7 cellular contexts compared by ENCODE assay signal in genomic region chr19:2231621-2232221, GRCh38. TPM values are rescaled to one million over a fixed set of nuclear protein-coding genes. Genes with fewer than 3 reads are reported as not detected.
DNase-seq lines count a peak whose midpoint lies in the region; ATAC-seq, FAIRE-seq and TF ChIP-seq lines count a peak whose summit lies in the region.
"Had no signal": no experiment of that assay in that cellular context is flagged by ENCODE, and none has a peak within 500 bp of the region (broad histone marks: within the 10 kb centered on the region; RNA-seq: fewer than 3 reads in every experiment).

No MANE protein-coding gene starts in this region.

- no peak for TF ChIP-seq EP300 in GM12878 (IDR thresholded peaks at IDR 0.05; ENCODE audit: borderline replicate concordance in 1 of 2, control insufficient read depth in 1 of 2, low read depth in 2 of 2, low read length in 2 of 2)

- POLR2A ChIA-PET in GM12878 (lab: Charles Lee) = interaction anchor here (0.6 kb wide), 1 partner anchor 71 kb away, joined by 3 read pairs; no protein-coding TSS in a partner anchor

- H3K27me3 Mint-ChIP-seq in stimulated activated naive CD8-positive, alpha-beta T cell treated with anti-CD3 and anti-CD28 coated beads, Interleukin-15, Interleukin-2, amounts not matched to agents 100 ng/mL and 50 ng/mL, for 24 hours = peaks cover 4% of the 10 kb centered on the region

- no peak overlapping the region for H3K4me3 Mint-ChIP-seq in stimulated activated naive CD8-positive, alpha-beta T cell treated with anti-CD3 and anti-CD28 coated beads, Interleukin-15, Interleukin-2, amounts not matched to agents 100 ng/mL and 50 ng/mL, for 24 hours

- SMC1A ChIA-PET in GM12878 (lab: Charles Lee; ENCODE audit: uncharacterized antibody, unreplicated experiment) = no interaction called here

- peaks cover 31% of the 10 kb centered on the region for H3K36me3 Mint-ChIP-seq in stimulated activated naive CD8-positive, alpha-beta T cell treated with anti-CD3 and anti-CD28 coated beads, Interleukin-15, Interleukin-2, amounts not matched to agents 100 ng/mL and 50 ng/mL, for 24 hours (ENCODE audit: low read depth)

- H3K4me1 ChIP-seq in GM12878 (ENCODE audit: control insufficient read depth, insufficient read depth, low read length) = peaks cover 12% of the 10 kb centered on the region

- peak; percentile 72 for TF ChIP-seq POLR2A in GM12878 (IDR thresholded peaks at IDR 0.05; ENCODE audit: low read depth, low read length)

- no peak overlapping the region for H2AFZ ChIP-seq in GM12878 (ENCODE audit: control insufficient read depth, low read depth, low read length)

- H4K20me1 ChIP-seq in GM12878 (ENCODE audit: control insufficient read depth, insufficient read depth) = no peaks in the 10 kb centered on the region

- H3K27ac Mint-ChIP-seq in stimulated activated naive CD8-positive, alpha-beta T cell treated with anti-CD3 and anti-CD28 coated beads, Interleukin-15, Interleukin-2, amounts not matched to agents 100 ng/mL and 50 ng/mL, for 24 hours = peak overlapping the region; percentile 65

- peak; percentile 25; the same call in 1 of the 2 replicates for TF ChIP-seq RAD21 in GM12878 (IDR thresholded peaks at IDR 0.05; ENCODE audit: insufficient read depth, low read depth, low read length)

- peaks cover 33% of the 10 kb centered on the region for H3K79me2 ChIP-seq in GM12878 (ENCODE audit: control insufficient read depth, insufficient read depth, low read length)

- no peaks in the 10 kb centered on the region for H3K9me3 Mint-ChIP-seq in stimulated activated naive CD8-positive, alpha-beta T cell treated with anti-CD3 and anti-CD28 coated beads, Interleukin-15, Interleukin-2, amounts not matched to agents 100 ng/mL and 50 ng/mL, for 24 hours

- FAIRE-seq in GM12878 (lab: Jason Lieb, UNC) = no peak
- FAIRE-seq: kidney had no signal

- in situ Hi-C loops in GM12878 (cut with MboI) = loop anchor here (5.0 kb wide), 1 partner anchor 86 kb away; no protein-coding TSS in a partner anchor

- RAD21 ChIA-PET in GM12878 (lab: Charles Lee; ENCODE audit: unreplicated experiment) = interaction anchor here (1.0 to 1.3 kb wide), 2 partner anchors 63 to 161 kb away, joined by 3 to 4 read pairs; no protein-coding TSS in a partner anchor

- no peak overlapping the region for H3K27ac ChIP-seq in GM12878 (ENCODE audit: control insufficient read depth, insufficient read depth)
- H3K27ac ChIP-seq in coronary artery = peak overlapping the region in 1 of 2 donors; percentile 10

- CTCF ChIA-PET in GM12878 (lab: Yijun Ruan, JAX) = no interaction called here

- no peak overlapping the region for H3K4me3 ChIP-seq in GM12878
- H3K4me3 ChIP-seq in coronary artery = no peak overlapping the region

- H3K36me3 ChIP-seq in GM12878 (ENCODE audit: control insufficient read depth in 2 of 2, insufficient read depth in 2 of 2, low read length in 1 of 2) = peaks cover 0 to 32% of the 10 kb centered on the region in 2 experiments; a peak in 3 of 4 replicates

- no peaks in the 10 kb centered on the region for H3K9me3 ChIP-seq in GM12878 (replicated peaks; ENCODE audit: control insufficient read depth, insufficient read depth, low read length)

- H3K4me1 Mint-ChIP-seq in stimulated activated naive CD8-positive, alpha-beta T cell treated with anti-CD3 and anti-CD28 coated beads, Interleukin-15, Interleukin-2, amounts not matched to agents 100 ng/mL and 50 ng/mL, for 24 hours (ENCODE audit: low read depth) = peaks cover 25% of the 10 kb centered on the region

- no TSS peak for BruUV-seq in GM12878 (replicated peaks; lab: Mats Ljungman, UMichigan)

- 83% methylated on average over 21 of the region's 21 CpGs for WGBS in GM12878 (ENCODE audit: insufficient coverage, insufficient replicate concordance, low lambda C conversion rate, missing lambda C conversion rate)

- no peak for ATAC-seq in stimulated activated naive CD8-positive, alpha-beta T cell treated with anti-CD3 and anti-CD28 coated beads, Interleukin-15, Interleukin-2, amounts not matched to agents 100 U/mL and 50 U/mL, for 24 hours
- ATAC-seq in GM12878 (no peak), GM19324 (IDR thresholded peaks at IDR 0.05; ENCODE audit: low FRiP score, unreplicated experiment) (no peak), HG02981 (IDR thresholded peaks at IDR 0.05; ENCODE audit: unreplicated experiment) (no peak)

- peak in 2 of 3 experiments; percentile 10 to 29; a peak in 2 of 6 replicates for TF ChIP-seq CTCF in GM12878 (IDR thresholded peaks at IDR 0.05 in 2 of 3, conservative IDR thresholded peaks at IDR 0.05 in 1 of 3; ENCODE audit: control insufficient read depth in 2 of 3, extremely low read depth in 1 of 3, insufficient read depth in 1 of 3, low read depth in 3 of 3, low read length in 3 of 3)
- no peak for TF ChIP-seq CTCF in coronary artery (IDR thresholded peaks at IDR 0.05)

- intact Hi-C loops in GM12878 (cut with micrococcal nuclease; ENCODE audit: unreplicated experiment) = loop anchor here (10.0 kb wide), 1 partner anchor 137 kb away; the partner anchor contains the start of genes IZUMO4 and MOB3A

- no peak overlapping the region for H3K9ac ChIP-seq in GM12878 (ENCODE audit: control insufficient read depth, insufficient read depth, low read length)

- no peaks in the 10 kb centered on the region for H3K27me3 ChIP-seq in GM12878 (replicated peaks in 1 of 2; ENCODE audit: control insufficient read depth in 2 of 2, insufficient read depth in 2 of 2, low read length in 1 of 2)

- H3K4me2 ChIP-seq in GM12878 (ENCODE audit: control insufficient read depth, insufficient read depth) = no peak overlapping the region

- no peak for DNase-seq in stimulated activated naive CD8-positive, alpha-beta T cell treated with anti-CD3 and anti-CD28 coated beads, Interleukin-15, Interleukin-2, amounts not matched to agents 100 U/mL and 50 U/mL, for 24 hours
- DNase-seq in GM12878 (ENCODE audit: low read depth, low spot score) (no peak), coronary artery (ENCODE audit: low spot score) (no peak)
- DNase-seq: kidney had no signal

RNA-seq across cellular contexts. Expression of gene PLEKHJ1, which starts 4.4 kb away (rescaled TPM):
- 30.4 and 31.3 TPM in 2 replicates for total RNA-seq in GM12878 (2013; cell fraction: nucleolus; rRNA removed)
- 131 and 133 TPM in 2 replicates for total RNA-seq in GM12878 (2014; rRNA removed)
- total RNA-seq in GM12878 (2014; rRNA removed; fragmentation: Illumina TruSeq; extraction: Trizol) = 42.8 and 49.7 TPM in 2 replicates
- total RNA-seq in GM12878 (2021) = 92.9 and 98.0 TPM in 2 replicates
- 24.5 TPM for polyA plus RNA-seq in GM12878 (2011; ENCODE audit: low read depth)
- polyA plus RNA-seq in GM12878 (2011; rRNA removed) = 27.7 and 52.0 TPM in 2 replicates
- polyA plus RNA-seq in GM12878 (2011; cell fraction: cytosol; rRNA removed) = 90.9 and 142 TPM in 2 replicates
- 85.3 and 98.1 TPM in 2 replicates for polyA plus RNA-seq in GM12878 (2011; cell fraction: nucleus; rRNA removed)
- polyA plus RNA-seq in GM12878 (2012) = 53.2 and 83.0 TPM in 2 replicates
- polyA plus RNA-seq in GM12878 (2014; fragmentation: Illumina TruSeq; extraction: Trizol) = 13.8 and 32.4 TPM in 2 replicates
- polyA plus RNA-seq in GM12878 (2014; fragmentation: Nextera tagmentation; extraction: Ambion mirVana) = 1 to 10 TPM; 1.3 to 6.9 TPM
- 133 and 158 TPM in 2 replicates for polyA plus RNA-seq in GM12878 (2014; rRNA removed)
- polyA plus RNA-seq in GM12878 (2016; fragmentation: Nextera tagmentation; extraction: Ambion mirVana) = 100 to 1,000 TPM; 119 to 125 TPM
- polyA minus RNA-seq in GM12878 (2011; rRNA and poly(A)+ RNA removed) = 9.7 and 26.1 TPM in 2 replicates
- polyA minus RNA-seq in GM12878 (2011; cell fraction: cytosol; rRNA and poly(A)+ RNA removed) = 12.0 and 16.9 TPM in 2 replicates
- polyA minus RNA-seq in GM12878 (2011; cell fraction: nucleus; rRNA and poly(A)+ RNA removed) = 14.1 and 27.3 TPM in 2 replicates

RNA-seq across cellular contexts. Expression of gene SF3A2, which starts 4.9 kb away (rescaled TPM):
- 88.3 and 88.5 TPM in 2 replicates for total RNA-seq in GM12878 (2013; cell fraction: nucleolus; rRNA removed)
- total RNA-seq in GM12878 (2014; rRNA removed) (41.5 and 49.3 TPM in 2 replicates), GM12878 (2014; rRNA removed; fragmentation: Illumina TruSeq; extraction: Trizol) (12.3 and 15.6 TPM in 2 replicates), GM12878 (2021) (132 and 143 TPM in 2 replicates)
- 49.8 TPM for polyA plus RNA-seq in GM12878 (2011; ENCODE audit: low read depth)
- polyA plus RNA-seq in GM12878 (2011; rRNA removed) (3.3 and 5.4 TPM in 2 replicates), GM12878 (2014; fragmentation: Illumina TruSeq; extraction: Trizol) (2.4 and 26.9 TPM in 2 replicates), GM12878 (2014; fragmentation: Nextera tagmentation; extraction: Ambion mirVana) (under 1 TPM; 0.33 to 0.55 TPM), GM12878 (2014; rRNA removed) (36.2 and 61.3 TPM in 2 replicates), GM12878 (2016; fragmentation: Nextera tagmentation; extraction: Ambion mirVana) (10 to 100 TPM; 34.4 to 39.7 TPM)
- polyA plus RNA-seq in GM12878 (2011; cell fraction: cytosol; rRNA removed) = 11.1 and 14.5 TPM in 2 replicates
- polyA plus RNA-seq in GM12878 (2011; cell fraction: nucleus; rRNA removed) = 89.6 and 126 TPM in 2 replicates
- 86.1 and 131 TPM in 2 replicates for polyA plus RNA-seq in GM12878 (2012)
- 10.2 and 25.5 TPM in 2 replicates for polyA minus RNA-seq in GM12878 (2011; rRNA and poly(A)+ RNA removed)
- 30.7 and 38.0 TPM in 2 replicates for polyA minus RNA-seq in GM12878 (2011; cell fraction: cytosol; rRNA and poly(A)+ RNA removed)
- polyA minus RNA-seq in GM12878 (2011; cell fraction: nucleus; rRNA and poly(A)+ RNA removed) = 69.4 and 102 TPM in 2 replicates

RNA-seq across cellular contexts. Expression of gene AMH, which starts 17.4 kb away (rescaled TPM):
- 3.2 and 4.9 TPM in 2 replicates for total RNA-seq in GM12878 (2013; cell fraction: nucleolus; rRNA removed)
- total RNA-seq in GM12878 (2014; rRNA removed) (1.4 and 1.7 TPM in 2 replicates), GM12878 (2014; rRNA removed; fragmentation: Illumina TruSeq; extraction: Trizol) (0.18 TPM in 1 of 2 replicates, not detected in the other), GM12878 (2021) (2.1 and 3.5 TPM in 2 replicates)
- not detected for polyA plus RNA-seq in GM12878 (2011; ENCODE audit: low read depth)
- polyA plus RNA-seq in GM12878 (2011; rRNA removed) (0.20 and 0.22 TPM in 2 replicates), GM12878 (2014; fragmentation: Illumina TruSeq; extraction: Trizol) (not detected in 2 replicates), GM12878 (2014; fragmentation: Nextera tagmentation; extraction: Ambion mirVana) (not detected), GM12878 (2014; rRNA removed) (2.6 TPM in 2 replicates), GM12878 (2016; fragmentation: Nextera tagmentation; extraction: Ambion mirVana) (under 1 TPM in 1 of 2 experiments, not detected in 1; 0.17 TPM)
- 0.30 and 0.89 TPM in 2 replicates for polyA plus RNA-seq in GM12878 (2011; cell fraction: cytosol; rRNA removed)
- 15.5 and 28.6 TPM in 2 replicates for polyA plus RNA-seq in GM12878 (2011; cell fraction: nucleus; rRNA removed)
- polyA plus RNA-seq in GM12878 (2012) = 0.27 and 0.92 TPM in 2 replicates
- 0.31 TPM in 1 of 2 replicates, not detected in the other for polyA minus RNA-seq in GM12878 (2011; rRNA and poly(A)+ RNA removed)
- polyA minus RNA-seq in GM12878 (2011; cell fraction: cytosol; rRNA and poly(A)+ RNA removed) = 1.2 TPM in 1 of 2 replicates, not detected in the other
- 1.6 and 5.0 TPM in 2 replicates for polyA minus RNA-seq in GM12878 (2011; cell fraction: nucleus; rRNA and poly(A)+ RNA removed)

RNA-seq across cellular contexts. Expression of gene JSRP1, which starts 24.5 kb away (rescaled TPM):
- not detected in 2 replicates for total RNA-seq in GM12878 (2013; cell fraction: nucleolus; rRNA removed)
- total RNA-seq in GM12878 (2014; rRNA removed) (not detected in 2 replicates), GM12878 (2014; rRNA removed; fragmentation: Illumina TruSeq; extraction: Trizol) (not detected in 2 replicates), GM12878 (2021) (0.41 and 0.43 TPM in 2 replicates)
- polyA plus RNA-seq in GM12878 (2011; ENCODE audit: low read depth) = not detected
- polyA plus RNA-seq in GM12878 (2011; rRNA removed) (not detected in 2 replicates), GM12878 (2014; fragmentation: Illumina TruSeq; extraction: Trizol) (not detected in 2 replicates), GM12878 (2014; fragmentation: Nextera tagmentation; extraction: Ambion mirVana) (not detected), GM12878 (2014; rRNA removed) (0.14 TPM in 1 of 2 replicates, not detected in the other), GM12878 (2016; fragmentation: Nextera tagmentation; extraction: Ambion mirVana) (under 1 TPM; 0.49 to 0.91 TPM)
- polyA plus RNA-seq in GM12878 (2011; cell fraction: cytosol; rRNA removed) = 0.10 TPM in 1 of 2 replicates, not detected in the other
- 0.13 TPM in 1 of 2 replicates, not detected in the other for polyA plus RNA-seq in GM12878 (2011; cell fraction: nucleus; rRNA removed)
- polyA plus RNA-seq in GM12878 (2012) = 0.90 and 2.8 TPM in 2 replicates
- polyA minus RNA-seq in GM12878 (2011; rRNA and poly(A)+ RNA removed) = 0.72 TPM in 1 of 2 replicates, not detected in the other
- not detected in 2 replicates for polyA minus RNA-seq in GM12878 (2011; cell fraction: cytosol; rRNA and poly(A)+ RNA removed)
- polyA minus RNA-seq in GM12878 (2011; cell fraction: nucleus; rRNA and poly(A)+ RNA removed) = not detected in 2 replicates

RNA-seq across cellular contexts. Expression of gene PEAK3, which starts 50.3 kb away (rescaled TPM):
- not detected in 2 replicates for total RNA-seq in GM12878 (2013; cell fraction: nucleolus; rRNA removed)
- not detected in 2 replicates for total RNA-seq in GM12878 (2014; rRNA removed)
- total RNA-seq in GM12878 (2014; rRNA removed; fragmentation: Illumina TruSeq; extraction: Trizol) = not detected in 2 replicates
- 0.10 and 0.13 TPM in 2 replicates for total RNA-seq in GM12878 (2021)
- polyA plus RNA-seq in GM12878 (2011; ENCODE audit: low read depth) = 0.09 TPM
- 0.03 TPM in 1 of 2 replicates, not detected in the other for polyA plus RNA-seq in GM12878 (2011; rRNA removed)
- polyA plus RNA-seq in GM12878 (2011; cell fraction: cytosol; rRNA removed) = not detected in 2 replicates
- 0.06 and 0.19 TPM in 2 replicates for polyA plus RNA-seq in GM12878 (2011; cell fraction: nucleus; rRNA removed)
- 0.25 and 1.1 TPM in 2 replicates for polyA plus RNA-seq in GM12878 (2012)
- not detected in 2 replicates for polyA plus RNA-seq in GM12878 (2014; fragmentation: Illumina TruSeq; extraction: Trizol)
- not detected for polyA plus RNA-seq in GM12878 (2014; fragmentation: Nextera tagmentation; extraction: Ambion mirVana)
- not detected in 2 replicates for polyA plus RNA-seq in GM12878 (2014; rRNA removed)
- polyA plus RNA-seq in GM12878 (2016; fragmentation: Nextera tagmentation; extraction: Ambion mirVana) = under 1 TPM in 1 of 2 experiments, not detected in 1; 0.05 TPM
- polyA minus RNA-seq in GM12878 (2011; rRNA and poly(A)+ RNA removed) = 0.05 TPM in 1 of 2 replicates, not detected in the other
- polyA minus RNA-seq in GM12878 (2011; cell fraction: cytosol; rRNA and poly(A)+ RNA removed) = 0.52 TPM in 1 of 2 replicates, not detected in the other
- polyA minus RNA-seq in GM12878 (2011; cell fraction: nucleus; rRNA and poly(A)+ RNA removed) = 0.12 and 0.19 TPM in 2 replicates
